19 cellular contexts compared by ENCODE assay signal in the genomic region with DNA sequence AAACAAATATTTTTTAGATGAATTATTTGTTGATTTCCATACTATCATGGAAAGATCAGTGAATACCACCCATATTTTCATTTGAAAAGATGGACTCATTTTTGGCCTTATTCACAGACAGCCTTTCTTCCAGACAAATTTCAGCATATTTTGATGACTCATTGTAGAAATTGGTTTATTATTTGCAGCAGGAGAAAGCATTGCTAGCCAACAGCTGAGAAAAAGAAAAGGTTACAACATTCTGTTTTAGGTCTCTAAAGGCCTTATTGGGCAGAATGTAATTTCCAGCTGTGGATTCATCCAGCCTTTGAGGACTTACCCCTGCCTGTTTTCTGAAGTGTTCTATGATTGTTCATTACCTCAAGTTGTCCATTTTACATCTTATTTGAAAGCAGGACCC.
A peak's percentile ranks its signal among the peaks of the same experiment; 100 is the strongest.
DNase-seq lines count a peak whose midpoint lies in the region; ATAC-seq and TF ChIP-seq lines count a peak whose summit lies in the region.
"Had no signal": no experiment of that assay in that cellular context is flagged by ENCODE, and none has a peak within 500 bp of the region (broad histone marks: within the 10 kb centered on the region; RNA-seq: fewer than 3 reads in every experiment).

No MANE protein-coding gene starts in this region.

- no peaks in the 10 kb centered on the region for H3K36me3 ChIP-seq in left ventricle myocardium inferior
- H3K36me3 ChIP-seq: neural progenitor cell, uterus had no signal

- no peak overlapping the region for H3K4me3 Mint-ChIP-seq in natural killer cell treated with Interleukin-12 subunit alpha and Interleukin-12 subunit beta and Interleukin-15 and Interleukin-18, amount 100 ng/mL, for 72 hours
- no peak overlapping the region for H3K4me3 Mint-ChIP-seq in activated T-helper 1 cell treated with anti-CD3 and anti-CD28 coated beads, Interleukin-12 subunit alpha, Interleukin-12 subunit beta, Interleukin-2, Interleukin-4 antibody, amounts not matched to agents 30 ng/mL and 10 ng/mL and 1 ng/mL, durations not matched to agents 14 hours and 24 hours and 36 hours
- H3K4me3 Mint-ChIP-seq: GM23338; neural progenitor cell; stimulated activated naive CD8-positive, alpha-beta T cell treated with anti-CD3 and anti-CD28 coated beads, Interleukin-15, Interleukin-2, amounts not matched to agents 100 ng/mL and 50 ng/mL, for 24 hours had no signal

- intact Hi-C loops in left cardiac atrium (cut with DNase I), result no loop called here
- intact Hi-C loops in left ventricle myocardium inferior (cut with micrococcal nuclease), result no loop called here
- intact Hi-C loops in activated T-helper 1 cell treated with anti-CD3 and anti-CD28 coated beads, Interleukin-12 subunit alpha, Interleukin-12 subunit beta, Interleukin-2, Interleukin-4 antibody, amounts not matched to agents 30 ng/mL and 10 ng/mL and 1 ng/mL, durations not matched to agents 14 hours and 24 hours and 36 hours (cut with micrococcal nuclease), result no loop called here

- peaks cover 5% of the 10 kb centered on the region for H3K9me3 Mint-ChIP-seq in natural killer cell treated with Interleukin-12 subunit alpha and Interleukin-12 subunit beta and Interleukin-15 and Interleukin-18, amount 100 ng/mL, for 72 hours
- H3K9me3 Mint-ChIP-seq in activated T-helper 1 cell treated with anti-CD3 and anti-CD28 coated beads, Interleukin-12 subunit alpha, Interleukin-12 subunit beta, Interleukin-2, Interleukin-4 antibody, amounts not matched to agents 30 ng/mL and 10 ng/mL and 1 ng/mL, durations not matched to agents 14 hours and 24 hours and 36 hours, result no peaks in the 10 kb centered on the region
- H3K9me3 Mint-ChIP-seq: GM23338; stimulated activated naive CD8-positive, alpha-beta T cell treated with anti-CD3 and anti-CD28 coated beads, Interleukin-15, Interleukin-2, amounts not matched to agents 100 ng/mL and 50 ng/mL, for 24 hours had no signal

- H3K4me1 Mint-ChIP-seq in natural killer cell treated with Interleukin-12 subunit alpha and Interleukin-12 subunit beta and Interleukin-15 and Interleukin-18, amount 100 ng/mL, for 72 hours (ENCODE audit: low read depth in 2 of 2), result no peaks in the 10 kb centered on the region
- no peaks in the 10 kb centered on the region for H3K4me1 Mint-ChIP-seq in activated T-helper 1 cell treated with anti-CD3 and anti-CD28 coated beads, Interleukin-12 subunit alpha, Interleukin-12 subunit beta, Interleukin-2, Interleukin-4 antibody, amounts not matched to agents 30 ng/mL and 10 ng/mL and 1 ng/mL, durations not matched to agents 14 hours and 24 hours and 36 hours (ENCODE audit: low read depth)
- H3K4me1 Mint-ChIP-seq: GM23338 had no signal

- H3K36me3 Mint-ChIP-seq in natural killer cell treated with Interleukin-12 subunit alpha and Interleukin-12 subunit beta and Interleukin-15 and Interleukin-18, amount 100 ng/mL, for 72 hours, result no peaks in the 10 kb centered on the region
- H3K36me3 Mint-ChIP-seq in activated T-helper 1 cell treated with anti-CD3 and anti-CD28 coated beads, Interleukin-12 subunit alpha, Interleukin-12 subunit beta, Interleukin-2, Interleukin-4 antibody, amounts not matched to agents 30 ng/mL and 10 ng/mL and 1 ng/mL, durations not matched to agents 14 hours and 24 hours and 36 hours (ENCODE audit: low read depth), result no peaks in the 10 kb centered on the region

- H3K27ac ChIP-seq in left ventricle myocardium inferior (replicated peaks), result no peak overlapping the region
- H3K27ac ChIP-seq: neural progenitor cell, uterus had no signal

- TF ChIP-seq CTCF in left ventricle myocardium inferior (IDR thresholded peaks at IDR 0.05; ENCODE audit: borderline replicate concordance), result no peak

- peak; percentile 23 to 82 for ATAC-seq in left cardiac atrium
- no peak for ATAC-seq in GM21528 (IDR thresholded peaks at IDR 0.05; ENCODE audit: low FRiP score, unreplicated experiment)
- ATAC-seq in natural killer cell treated with Interleukin-12 subunit alpha and Interleukin-12 subunit beta and Interleukin-15 and Interleukin-18, amount 100 ng/mL, for 72 hours, result no peak
- ATAC-seq: activated CD4-positive, CD25-positive, alpha-beta regulatory T cell treated with anti-CD3 and anti-CD28 coated beads, Interleukin-2, amount 50 U/mL, for 24 hours; GM23338; Panc1 had no signal

- no peaks in the 10 kb centered on the region for H3K27me3 Mint-ChIP-seq in natural killer cell treated with Interleukin-12 subunit alpha and Interleukin-12 subunit beta and Interleukin-15 and Interleukin-18, amount 100 ng/mL, for 72 hours
- H3K27me3 Mint-ChIP-seq in activated T-helper 1 cell treated with anti-CD3 and anti-CD28 coated beads, Interleukin-12 subunit alpha, Interleukin-12 subunit beta, Interleukin-2, Interleukin-4 antibody, amounts not matched to agents 30 ng/mL and 10 ng/mL and 1 ng/mL, durations not matched to agents 14 hours and 24 hours and 36 hours (ENCODE audit: insufficient read depth), result no peaks in the 10 kb centered on the region
- H3K27me3 Mint-ChIP-seq: stimulated activated naive CD8-positive, alpha-beta T cell treated with anti-CD3 and anti-CD28 coated beads, Interleukin-15, Interleukin-2, amounts not matched to agents 100 ng/mL and 50 ng/mL, for 24 hours had no signal

- H3K27me3 ChIP-seq in left ventricle myocardium inferior (ENCODE audit: low read depth), result no peaks in the 10 kb centered on the region
- H3K27me3 ChIP-seq: neural progenitor cell, uterus had no signal

- no peak overlapping the region for H3K27ac Mint-ChIP-seq in natural killer cell treated with Interleukin-12 subunit alpha and Interleukin-12 subunit beta and Interleukin-15 and Interleukin-18, amount 100 ng/mL, for 72 hours
- no peak overlapping the region for H3K27ac Mint-ChIP-seq in activated T-helper 1 cell treated with anti-CD3 and anti-CD28 coated beads, Interleukin-12 subunit alpha, Interleukin-12 subunit beta, Interleukin-2, Interleukin-4 antibody, amounts not matched to agents 30 ng/mL and 10 ng/mL and 1 ng/mL, durations not matched to agents 14 hours and 24 hours and 36 hours
- H3K27ac Mint-ChIP-seq: GM23338; neural progenitor cell; stimulated activated naive CD8-positive, alpha-beta T cell treated with anti-CD3 and anti-CD28 coated beads, Interleukin-15, Interleukin-2, amounts not matched to agents 100 ng/mL and 50 ng/mL, for 24 hours had no signal

- H3K4me1 ChIP-seq in left ventricle myocardium inferior, result peaks cover 45% of the 10 kb centered on the region
- H3K4me1 ChIP-seq: neural progenitor cell, uterus had no signal

- no peaks in the 10 kb centered on the region for H3K9me3 ChIP-seq in left ventricle myocardium inferior (replicated peaks)
- H3K9me3 ChIP-seq: uterus had no signal

- DNase-seq in left cardiac atrium, result no peak
- DNase-seq in left ventricle myocardium inferior, result no peak
- DNase-seq in astrocyte of the hippocampus (ENCODE audit: low read depth, low spot score), result peak; percentile 24
- peak; percentile 25 for DNase-seq in glomerular visceral epithelial cell (ENCODE audit: extremely low spot score)
- no peak for DNase-seq in NCI-H2081 treated with DMSO at 0.1 percent for 48 hours (lab: John Stamatoyannopoulos, UW)
- no peak for DNase-seq in natural killer cell treated with Interleukin-12 subunit alpha and Interleukin-12 subunit beta and Interleukin-15 and Interleukin-18, amount 100 ng/mL, for 72 hours (ENCODE audit: low spot score)
- no peak for DNase-seq in activated T-helper 1 cell treated with anti-CD3 and anti-CD28 coated beads, Interleukin-12 subunit alpha, Interleukin-12 subunit beta, Interleukin-2, Interleukin-4 antibody, amounts not matched to agents 30 ng/mL and 10 ng/mL and 1 ng/mL, durations not matched to agents 14 hours and 24 hours and 36 hours (ENCODE audit: low spot score)
- DNase-seq: activated naive CD4-positive, alpha-beta T cell treated with Interleukin-2 at 50 U/mL for 16 hours; cerebellar nuclear complex; NCI-H1092 treated with DMSO at 0.1 percent for 48 hours; NCI-H69; T-helper 1 cell; uterus had no signal

- no peak overlapping the region for H3K4me3 ChIP-seq in left ventricle myocardium inferior
- H3K4me3 ChIP-seq: GM23338, neural progenitor cell, uterus had no signal

Comparison
In these comparisons a context has a peak if more than half of its experiments do, and no peak if none do; other contexts are left out.
1. ATAC-seq: peak in left cardiac atrium (2 of 2); none in GM21528 (single experiment) and natural killer cell treated with Interleukin-12 subunit alpha and Interleukin-12 subunit beta and Interleukin-15 and Interleukin-18, amount 100 ng/mL, for 72 hours (0 of 2).
2. DNase-seq: peak in astrocyte of the hippocampus (single experiment) and glomerular visceral epithelial cell (single experiment); none in left cardiac atrium (single experiment), left ventricle myocardium inferior (single experiment), NCI-H2081 treated with DMSO at 0.1 percent for 48 hours (single experiment), natural killer cell treated with Interleukin-12 subunit alpha and Interleukin-12 subunit beta and Interleukin-15 and Interleukin-18, amount 100 ng/mL, for 72 hours (single experiment) and activated T-helper 1 cell treated with anti-CD3 and anti-CD28 coated beads, Interleukin-12 subunit alpha, Interleukin-12 subunit beta, Interleukin-2, Interleukin-4 antibody, amounts not matched to agents 30 ng/mL and 10 ng/mL and 1 ng/mL, durations not matched to agents 14 hours and 24 hours and 36 hours (single experiment).